Comparison of ENCODE assay signal across 1 cellular context in genomic region chr2:239970004-239970623, GRCh38.
TF ChIP-seq lines count a peak whose summit lies in the region.

No MANE protein-coding gene starts in this region.

TF ChIP-seq in SK-N-SH, 30 proteins besides CTCF, POLR2A, EP300 and RAD21 (continued from another document):
- no peak for TF ChIP-seq REST (IDR thresholded peaks at IDR 0.05; ENCODE audit: low read depth, low read length)
- no peak for TF ChIP-seq JUND (IDR thresholded peaks at IDR 0.05)
- no peak for TF ChIP-seq RFX5 (IDR thresholded peaks at IDR 0.05; ENCODE audit: low read length)
- TF ChIP-seq SIN3A (IDR thresholded peaks at IDR 0.05; ENCODE audit: borderline replicate concordance, low read depth, low read length): no peak
- no peak for TF ChIP-seq ZBTB33 (IDR thresholded peaks at IDR 0.05; ENCODE audit: borderline replicate concordance, low read depth)
- TF ChIP-seq YY1 (IDR thresholded peaks at IDR 0.05; ENCODE audit: low read depth): no peak
- TF ChIP-seq, protein P1, sequence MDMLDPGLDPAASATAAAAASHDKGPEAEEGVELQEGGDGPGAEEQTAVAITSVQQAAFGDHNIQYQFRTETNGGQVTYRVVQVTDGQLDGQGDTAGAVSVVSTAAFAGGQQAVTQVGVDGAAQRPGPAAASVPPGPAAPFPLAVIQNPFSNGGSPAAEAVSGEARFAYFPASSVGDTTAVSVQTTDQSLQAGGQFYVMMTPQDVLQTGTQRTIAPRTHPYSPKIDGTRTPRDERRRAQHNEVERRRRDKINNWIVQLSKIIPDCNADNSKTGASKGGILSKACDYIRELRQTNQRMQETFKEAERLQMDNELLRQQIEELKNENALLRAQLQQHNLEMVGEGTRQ (IDR thresholded peaks at IDR 0.05; ENCODE audit: borderline replicate concordance, low read depth, low read length): no peak
- no peak for TF ChIP-seq FOXM1 (IDR thresholded peaks at IDR 0.05; ENCODE audit: low read depth)
- TF ChIP-seq TAF1 (IDR thresholded peaks at IDR 0.05; ENCODE audit: borderline replicate concordance, low read depth, low read length): no peak
- no peak for TF ChIP-seq MXI1 (IDR thresholded peaks at IDR 0.05; ENCODE audit: low read depth, low read length)
TF ChIP-seq in SK-N-SH: peak in this region for 0.
